Comparison of ENCODE assay signal across 8 cellular contexts in the genomic region with DNA sequence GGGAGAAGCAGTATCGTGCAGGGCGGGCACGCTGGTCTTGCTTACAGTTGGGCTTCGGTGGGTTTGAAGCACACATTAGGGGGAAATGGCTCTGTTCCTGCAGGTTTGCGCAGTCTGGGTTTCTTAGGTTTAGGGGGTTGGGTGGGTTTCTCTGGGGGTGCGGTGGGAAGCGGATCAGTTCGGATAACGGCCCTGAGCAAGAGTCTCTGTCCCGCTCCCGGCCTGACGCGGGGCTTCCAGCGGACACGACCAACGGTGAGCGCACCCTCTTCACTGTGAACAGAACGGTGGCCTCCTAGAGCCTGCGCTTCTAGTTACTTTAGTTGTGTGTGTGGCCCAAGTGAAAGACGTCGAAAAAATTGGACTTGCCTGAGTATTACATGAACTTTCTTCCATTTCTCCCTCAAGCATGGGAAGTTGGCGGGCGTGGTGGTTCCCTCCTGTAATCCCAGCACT. TPM values are rescaled to one million over a fixed set of nuclear protein-coding genes. Genes with fewer than 3 reads are reported as not detected.
DNase-seq lines count a peak whose midpoint lies in the region; ATAC-seq and TF ChIP-seq lines count a peak whose summit lies in the region.

No MANE protein-coding gene starts in this region.

- peak; percentile 25 for ATAC-seq in activated CD8-positive, alpha-beta T cell treated with anti-CD3 and anti-CD28 coated beads, Interleukin-2, amount 10 ng/mL, durations not matched to agents 7 days and 5 days
- no peak for ATAC-seq in HG03439 (IDR thresholded peaks at IDR 0.05; ENCODE audit: unreplicated experiment)

- H3K27ac ChIP-seq in stomach, result no peak overlapping the region

- intact Hi-C loops in stomach (cut with DNase I; ENCODE audit: low total_unique reads), result no loop called here

- 35 to 49% (median 38%) methylated on average over 8 to 23 of the region's 23 CpGs for WGBS in stomach, 5 donors

- H3K4me3 Mint-ChIP-seq in activated CD4-positive, alpha-beta T cell treated with anti-CD3 and anti-CD28 coated beads, Interleukin-2, amount 10 ng/mL, durations not matched to agents 7 days and 5 days, result peak overlapping the region; percentile 68
- H3K4me3 Mint-ChIP-seq in activated CD8-positive, alpha-beta T cell treated with anti-CD3 and anti-CD28 coated beads, Interleukin-2, amount 10 ng/mL, durations not matched to agents 7 days and 5 days, result peak overlapping the region; percentile 66

- CTCF ChIA-PET in activated CD4-positive, alpha-beta T cell treated with anti-CD3 and anti-CD28 coated beads, Interleukin-2, amount 10 ng/mL, durations not matched to agents 7 days and 5 days (lab: Charles Lee), result no interaction called here
- CTCF ChIA-PET in activated CD8-positive, alpha-beta T cell treated with anti-CD3 and anti-CD28 coated beads, Interleukin-2, amount 10 ng/mL, durations not matched to agents 7 days and 5 days (lab: Charles Lee), result interaction anchor here (1.5 kb wide), 1 partner anchor 24 kb away, joined by 3 read pairs; no protein-coding TSS in a partner anchor

- peaks cover 8 to 15% (median 13%) of the 10 kb centered on the region in 4 donors for H3K4me1 ChIP-seq in stomach

- no peak for DNase-seq in activated CD4-positive, alpha-beta T cell treated with anti-CD3 and anti-CD28 coated beads, Interleukin-2, amount 10 ng/mL, durations not matched to agents 7 days and 5 days
- no peak for DNase-seq in activated CD4-positive, alpha-beta T cell treated with anti-CD3 and anti-CD28 coated beads, Interleukin-2, amount 50 U/mL, for 1 hour
- DNase-seq in activated CD8-positive, alpha-beta T cell treated with anti-CD3 and anti-CD28 coated beads, Interleukin-2, amount 10 ng/mL, durations not matched to agents 7 days and 5 days, result no peak
- DNase-seq in stomach, result no peak
- no peak for DNase-seq in NCI-H2196 treated with DMSO at 0.1 percent for 48 hours (lab: John Stamatoyannopoulos, UW; ENCODE audit: unreplicated experiment)
- DNase-seq in SW480 (ENCODE audit: low spot score), result no peak

- peaks cover 13 to 88% (median 47%) of the 10 kb centered on the region in 3 donors for H3K27me3 ChIP-seq in stomach

- H3K4me1 Mint-ChIP-seq in activated CD4-positive, alpha-beta T cell treated with anti-CD3 and anti-CD28 coated beads, Interleukin-2, amount 10 ng/mL, durations not matched to agents 7 days and 5 days, result peaks cover 14% of the 10 kb centered on the region
- peaks cover 8% of the 10 kb centered on the region for H3K4me1 Mint-ChIP-seq in activated CD8-positive, alpha-beta T cell treated with anti-CD3 and anti-CD28 coated beads, Interleukin-2, amount 10 ng/mL, durations not matched to agents 7 days and 5 days (ENCODE audit: low read depth)

- no peak for TF ChIP-seq POLR2A in stomach (IDR thresholded peaks at IDR 0.05)

- H3K9me3 ChIP-seq in stomach, result peaks cover 0 to 4% (median 0%) of the 10 kb centered on the region in 4 donors

- no peaks in the 10 kb centered on the region for H3K36me3 ChIP-seq in stomach

- H3K4me3 ChIP-seq in iPS-11a (ENCODE audit: low read depth, low read length) (peak overlapping the region; percentile 53), stomach (peak overlapping the region; percentile 51 to 88 (median 62))

- H3K9me3 Mint-ChIP-seq in activated CD4-positive, alpha-beta T cell treated with anti-CD3 and anti-CD28 coated beads, Interleukin-2, amount 10 ng/mL, durations not matched to agents 7 days and 5 days, result no peaks in the 10 kb centered on the region
- no peaks in the 10 kb centered on the region for H3K9me3 Mint-ChIP-seq in activated CD8-positive, alpha-beta T cell treated with anti-CD3 and anti-CD28 coated beads, Interleukin-2, amount 10 ng/mL, durations not matched to agents 7 days and 5 days (ENCODE audit: insufficient read depth)

- POLR2A ChIA-PET in activated CD4-positive, alpha-beta T cell treated with anti-CD3 and anti-CD28 coated beads, Interleukin-2, amount 10 ng/mL, durations not matched to agents 7 days and 5 days (lab: Charles Lee), result no interaction called here
- POLR2A ChIA-PET in activated CD8-positive, alpha-beta T cell treated with anti-CD3 and anti-CD28 coated beads, Interleukin-2, amount 10 ng/mL, durations not matched to agents 7 days and 5 days (lab: Charles Lee), result no interaction called here

- TF ChIP-seq EP300 in stomach (IDR thresholded peaks at IDR 0.05), result no peak

- peaks cover 71% of the 10 kb centered on the region for H3K27me3 Mint-ChIP-seq in activated CD4-positive, alpha-beta T cell treated with anti-CD3 and anti-CD28 coated beads, Interleukin-2, amount 10 ng/mL, durations not matched to agents 7 days and 5 days
- peaks cover 64% of the 10 kb centered on the region for H3K27me3 Mint-ChIP-seq in activated CD8-positive, alpha-beta T cell treated with anti-CD3 and anti-CD28 coated beads, Interleukin-2, amount 10 ng/mL, durations not matched to agents 7 days and 5 days (ENCODE audit: low read depth)

- no peak overlapping the region for H3K27ac Mint-ChIP-seq in activated CD4-positive, alpha-beta T cell treated with anti-CD3 and anti-CD28 coated beads, Interleukin-2, amount 10 ng/mL, durations not matched to agents 7 days and 5 days
- no peak overlapping the region for H3K27ac Mint-ChIP-seq in activated CD8-positive, alpha-beta T cell treated with anti-CD3 and anti-CD28 coated beads, Interleukin-2, amount 10 ng/mL, durations not matched to agents 7 days and 5 days

- peak in 1 of 7 experiments; percentile 3 for TF ChIP-seq CTCF in stomach (IDR thresholded peaks at IDR 0.05)

- no peaks in the 10 kb centered on the region for H3K36me3 Mint-ChIP-seq in activated CD4-positive, alpha-beta T cell treated with anti-CD3 and anti-CD28 coated beads, Interleukin-2, amount 10 ng/mL, durations not matched to agents 7 days and 5 days (ENCODE audit: low read depth)
- H3K36me3 Mint-ChIP-seq in activated CD8-positive, alpha-beta T cell treated with anti-CD3 and anti-CD28 coated beads, Interleukin-2, amount 10 ng/mL, durations not matched to agents 7 days and 5 days (ENCODE audit: low read depth), result no peaks in the 10 kb centered on the region

RNA-seq across cellular contexts. Expression of a gene that starts 0.6 kb away (rescaled TPM):
- not detected for total RNA-seq in activated CD4-positive, alpha-beta T cell treated with anti-CD3 and anti-CD28 coated beads, Interleukin-2, amount 10 ng/mL, durations not matched to agents 7 days and 5 days
- total RNA-seq in activated CD8-positive, alpha-beta T cell treated with anti-CD3 and anti-CD28 coated beads, Interleukin-2, amount 10 ng/mL, durations not matched to agents 7 days and 5 days, result not detected
- total RNA-seq in stomach, result 1 to 10 TPM in 1 of 5 donors, not detected in 4; 1.8 TPM
- polyA plus RNA-seq in stomach, result under 1 TPM in 1 of 3 donors, not detected in 2; 0.23 TPM

RNA-seq across cellular contexts. Expression of a gene that starts 48.9 kb away (rescaled TPM):
- total RNA-seq in activated CD4-positive, alpha-beta T cell treated with anti-CD3 and anti-CD28 coated beads, Interleukin-2, amount 10 ng/mL, durations not matched to agents 7 days and 5 days, result 1 to 10 TPM; 7.9 to 9.2 TPM
- total RNA-seq in activated CD8-positive, alpha-beta T cell treated with anti-CD3 and anti-CD28 coated beads, Interleukin-2, amount 10 ng/mL, durations not matched to agents 7 days and 5 days, result 10 to 100 TPM in 1 of 2 experiments, 1 to 10 TPM in 1; 9.5 to 10.1 TPM
- 10 to 100 TPM in 1 of 5 donors, 1 to 10 TPM in 4; 1.2 to 15.8 (median 4.5) TPM for total RNA-seq in stomach
- 1 to 10 TPM; 2.4 to 3.3 (median 2.7) TPM for polyA plus RNA-seq in stomach
